Comparison of ENCODE assay signal across 8 cellular contexts in genomic region chr19:1266116-1266817, GRCh38. TPM values are rescaled to one million over a fixed set of nuclear protein-coding genes. Genes with fewer than 3 reads are reported as not detected.
A peak's percentile ranks its signal among the peaks of the same experiment; 100 is the strongest.
DNase-seq lines count a peak whose midpoint lies in the region; ATAC-seq, FAIRE-seq and TF ChIP-seq lines count a peak whose summit lies in the region.

No MANE protein-coding gene starts in this region.

- H3K36me3 ChIP-seq in colonic mucosa = no peaks in the 10 kb centered on the region

- H3K9ac ChIP-seq in colonic mucosa (ENCODE audit: low read depth in 2 of 2, low read length in 2 of 2) = peak overlapping the region; percentile 66 to 84

- H3K27me3 ChIP-seq in colonic mucosa = no peaks in the 10 kb centered on the region

- intact Hi-C loops in colonic mucosa (cut with DNase I) = loop anchor here (2.0 kb wide), 1 partner anchor 21 kb away; no protein-coding TSS in a partner anchor

- no peak for TF ChIP-seq POLR2A in GM12892 (IDR thresholded peaks at IDR 0.05; ENCODE audit: low read depth, low read length)

- DNase-seq in GM12892 (ENCODE audit: insufficient read length) (peak; percentile 88), NCI-H2227 (lab: John Stamatoyannopoulos, UW; ENCODE audit: unreplicated experiment) (peak; percentile 91), colonic mucosa (peak; percentile 95), left lobe of liver (ENCODE audit: low spot score) (peak; percentile 93), KG1 (lab: John Stamatoyannopoulos, UW) (no peak)
- peak; percentile 69 to 78 for DNase-seq in activated CD4-positive, alpha-beta T cell treated with anti-CD3 and anti-CD28 coated beads for 24 hours (ENCODE audit: low read depth in 2 of 2)
- DNase-seq in stimulated activated CD4-positive, alpha-beta T cell treated with anti-CD3 and anti-CD28 coated beads, Interleukin-4, amount 100 ng/mL, for 1 hour = peak; percentile 77

- peak overlapping the region; percentile 50 for H3K4me3 ChIP-seq in colonic mucosa

- TF ChIP-seq CTCF in colonic mucosa (IDR thresholded peaks at IDR 0.05) = no peak

- no peaks in the 10 kb centered on the region for H3K9me3 ChIP-seq in colonic mucosa

- peaks cover 49% of the 10 kb centered on the region for H3K4me1 ChIP-seq in colonic mucosa

- peak overlapping the region; percentile 84 for H3K27ac ChIP-seq in colonic mucosa

- ATAC-seq in HG02885 (IDR thresholded peaks at IDR 0.05; ENCODE audit: poor library complexity, unreplicated experiment) = peak; percentile 35
- peak; percentile 60 for ATAC-seq in left lobe of liver

- peak; percentile 96 for FAIRE-seq in GM12892 (lab: Jason Lieb, UNC)

RNA-seq across cellular contexts. Expression of gene CIRBP, which starts 2.9 kb away (rescaled TPM):
- polyA plus RNA-seq in GM12892 (2012; ENCODE audit: missing spikeins) = 276 TPM
- total RNA-seq in colonic mucosa (100 to 1,000 TPM; 163 to 179 TPM), left lobe of liver (125 TPM)

RNA-seq across cellular contexts. Expression of gene FAM174C, which starts 9.1 kb away (rescaled TPM):
- 20.2 TPM for polyA plus RNA-seq in GM12892 (2012; ENCODE audit: missing spikeins)
- total RNA-seq in colonic mucosa (100 to 1,000 TPM in 1 of 2 donors, 10 to 100 TPM in 1; 41.8 to 114 TPM), left lobe of liver (48.0 TPM)

RNA-seq across cellular contexts. Expression of gene MIDN, which starts 17.9 kb away (rescaled TPM):
- 8.9 TPM for polyA plus RNA-seq in GM12892 (2012; ENCODE audit: missing spikeins)
- total RNA-seq in colonic mucosa (100 to 1,000 TPM; 172 to 177 TPM), left lobe of liver (51.7 TPM)

RNA-seq across cellular contexts. Expression of gene EFNA2, which starts 19.4 kb away (rescaled TPM):
- not detected for polyA plus RNA-seq in GM12892 (2012; ENCODE audit: missing spikeins)
- 10 to 100 TPM; 72.8 to 86.1 TPM for total RNA-seq in colonic mucosa
- 8.6 TPM for total RNA-seq in left lobe of liver

RNA-seq across cellular contexts. Expression of gene ATP5F1D, which starts 24.7 kb away (rescaled TPM):
- polyA plus RNA-seq in GM12892 (2012; ENCODE audit: missing spikeins) = 63.3 TPM
- total RNA-seq in colonic mucosa (100 to 1,000 TPM; 359 to 627 TPM), left lobe of liver (282 TPM)
